24 cellular contexts compared by ENCODE assay signal in genomic region chr12:76318773-76319594, GRCh38. TPM values are rescaled to one million over a fixed set of nuclear protein-coding genes. Genes with fewer than 3 reads are reported as not detected.
DNase-seq lines count a peak whose midpoint lies in the region; ATAC-seq, FAIRE-seq and TF ChIP-seq lines count a peak whose summit lies in the region.
"Had no signal": no experiment of that assay in that cellular context is flagged by ENCODE, and none has a peak within 500 bp of the region (broad histone marks: within the 10 kb centered on the region; RNA-seq: fewer than 3 reads in every experiment).

No MANE protein-coding gene starts in this region.

- TF ChIP-seq POLR2A in HepG2 (IDR thresholded peaks at IDR 0.05; ENCODE audit: insufficient read depth in 1 of 2, low read depth in 2 of 2, low read length in 2 of 2): no peak
- TF ChIP-seq POLR2A in right lobe of liver (IDR thresholded peaks at IDR 0.05): no peak

- ATAC-seq in HepG2: no peak; the same call in 2 of the 3 replicates
- no peak for ATAC-seq in right lobe of liver
- ATAC-seq: CD8-positive, alpha-beta T cell; left lobe of liver; sciatic nerve had no signal

- 44% methylated on average over 1 of the region's 1 CpG for WGBS in HepG2 (ENCODE audit: low lambda C conversion rate)
- 86% methylated on average over 1 of the region's 1 CpG for WGBS in right lobe of liver (ENCODE audit: insufficient coverage, low coverage, low lambda C conversion rate, missing lambda C conversion rate)
- WGBS in urinary bladder: 94% methylated on average over 1 of the region's 1 CpG

- H3K9ac ChIP-seq in HepG2 (ENCODE audit: insufficient read depth, low read depth, low read length): no peak overlapping the region
- H3K9ac ChIP-seq: KMS-11 had no signal

- no peaks in the 10 kb centered on the region for H4K20me1 ChIP-seq in HepG2 (ENCODE audit: insufficient read depth, low read length)
- no peaks in the 10 kb centered on the region for H4K20me1 ChIP-seq in PC-9 (ENCODE audit: insufficient read depth)

- H3K27ac ChIP-seq in HepG2 (ENCODE audit: extremely low read length, insufficient read depth, low read length) (no peak overlapping the region), right lobe of liver (no peak overlapping the region), PC-9 (no peak overlapping the region), urinary bladder (ENCODE audit: low read depth) (peak overlapping the region; percentile 10)
- H3K27ac ChIP-seq: HL-60, KMS-11 had no signal

- FAIRE-seq in HepG2 (lab: Jason Lieb, UNC): no peak
- FAIRE-seq: astrocyte, G401.6, GM19239 had no signal

- peak overlapping the region; percentile 45; the same call in 1 of the 2 replicates for H3K4me2 ChIP-seq in HepG2 (ENCODE audit: low read depth, low read length)
- H3K4me2 ChIP-seq in PC-9: peak overlapping the region; percentile 60
- H3K4me2 ChIP-seq: KMS-11 had no signal

- TF ChIP-seq EP300 in HepG2 (IDR thresholded peaks at IDR 0.05; ENCODE audit: low read depth in 2 of 2, low read length in 2 of 2): no peak
- TF ChIP-seq EP300 in HepG2 (CRISPR knock-in tag; IDR thresholded peaks at IDR 0.05; ENCODE audit: borderline replicate concordance): no peak

- H3K9me2 ChIP-seq in PC-9 (ENCODE audit: insufficient read depth): no peaks in the 10 kb centered on the region

- peaks cover 0 to 4% of the 10 kb centered on the region in 2 experiments; a peak in 1 of 5 replicates for H3K27me3 ChIP-seq in HepG2 (ENCODE audit: control insufficient read depth in 1 of 2, insufficient read depth in 2 of 2, low read length in 2 of 2)
- H3K27me3 ChIP-seq in right lobe of liver: no peaks in the 10 kb centered on the region
- H3K27me3 ChIP-seq in PC-9 (ENCODE audit: insufficient read depth, low read depth): no peaks in the 10 kb centered on the region

- H3K9me3 ChIP-seq in HepG2 (ENCODE audit: low read length): no peaks in the 10 kb centered on the region
- no peaks in the 10 kb centered on the region for H3K9me3 ChIP-seq in right lobe of liver
- no peaks in the 10 kb centered on the region; the same call in 1 of the 2 replicates for H3K9me3 ChIP-seq in PC-9 (ENCODE audit: insufficient read depth, low read depth)

- POLR2A ChIA-PET in HepG2 (lab: Yijun Ruan, JAX): no interaction called here
- POLR2A ChIA-PET in PC-9 (lab: Charles Lee; ENCODE audit: unreplicated experiment): no interaction called here

- TF ChIP-seq CTCF in HepG2 (CRISPR knock-in tag; IDR thresholded peaks at IDR 0.05): no peak
- no peak for TF ChIP-seq CTCF in right lobe of liver (IDR thresholded peaks at IDR 0.05)
- no peak for TF ChIP-seq CTCF in PC-9 (conservative IDR thresholded peaks at IDR 0.05)

- H3K36me3 ChIP-seq in HepG2 (replicated peaks in 1 of 2; ENCODE audit: control insufficient read depth in 1 of 2, insufficient read depth in 2 of 2, low read length in 2 of 2) (no peaks in the 10 kb centered on the region), right lobe of liver (no peaks in the 10 kb centered on the region), PC-9 (ENCODE audit: low read depth) (no peaks in the 10 kb centered on the region), urinary bladder (ENCODE audit: insufficient read depth) (no peaks in the 10 kb centered on the region)

- no TSS peak for BruUV-seq in HepG2 (replicated peaks; lab: Mats Ljungman, UMichigan)
- no TSS peak for BruUV-seq in PC-9 (replicated peaks; lab: Mats Ljungman, UMichigan)

- no peaks in the 10 kb centered on the region for H3K4me1 ChIP-seq in HepG2 (ENCODE audit: insufficient read depth, low read length)
- no peaks in the 10 kb centered on the region for H3K4me1 ChIP-seq in right lobe of liver
- no peaks in the 10 kb centered on the region for H3K4me1 ChIP-seq in PC-9 (replicated peaks; ENCODE audit: insufficient read depth)
- H3K4me1 ChIP-seq in urinary bladder (ENCODE audit: insufficient read depth): no peaks in the 10 kb centered on the region

- no peak for TF ChIP-seq RAD21 in HepG2 (CRISPR knock-in tag; IDR thresholded peaks at IDR 0.05)

- H3K79me2 ChIP-seq in HepG2 (ENCODE audit: insufficient read depth, low read length) (no peaks in the 10 kb centered on the region), PC-9 (ENCODE audit: low read depth) (no peaks in the 10 kb centered on the region)

- intact Hi-C loops in HepG2 (cut with micrococcal nuclease; ENCODE audit: unreplicated experiment) (no loop called here), right lobe of liver (cut with DNase I) (no loop called here), PC-9 (cut with micrococcal nuclease; ENCODE audit: unreplicated experiment) (no loop called here)

- H3F3A ChIP-seq in PC-9 (ENCODE audit: insufficient read depth, low read depth): no peaks in the 10 kb centered on the region

- H3K4me3 ChIP-seq in HepG2 (replicated peaks in 1 of 3; ENCODE audit: insufficient read depth in 1 of 3, low read depth in 2 of 3, low read length in 3 of 3) (no peak overlapping the region), right lobe of liver (no peak overlapping the region), PC-9 (peak overlapping the region; percentile 53), urinary bladder (ENCODE audit: low read depth, low read length) (no peak overlapping the region)

- in situ Hi-C loops in HepG2 (cut with HindIII; ENCODE audit: extremely low pct_ligation_motif_present, low pct_unique_long_range_greater_than_20kb): no loop called here

- CTCF ChIA-PET in HepG2 (lab: Yijun Ruan, JAX; ENCODE audit: low intra/inter-chr PET ratio, low total read pairs): no interaction called here
- CTCF ChIA-PET in PC-9 (lab: Charles Lee): interaction anchor here (0.8 kb wide), 1 partner anchor 160 kb away, joined by 3 read pairs; no protein-coding TSS in a partner anchor

- no peak overlapping the region for H2AFZ ChIP-seq in HepG2 (ENCODE audit: low read length)
- peak overlapping the region; percentile 86; the same call in 1 of the 2 replicates for H2AFZ ChIP-seq in PC-9

- DNase-seq in HepG2 (ENCODE audit: low spot score) (no peak), right lobe of liver (no peak), PC-9 (no peak), islet precursor cell (peak; percentile 29), NCI-H1105 treated with DMSO at 0.1 percent for 48 hours (lab: John Stamatoyannopoulos, UW) (no peak), ureter (ENCODE audit: low spot score) (no peak)
- no peak for DNase-seq in activated CD4-positive, alpha-beta T cell treated with anti-CD3 and anti-CD28 coated beads for 48 hours
- DNase-seq: activated CD4-positive, alpha-beta memory T cell treated with anti-CD3 and anti-CD28 coated beads for 36 hours; activated naive CD4-positive, alpha-beta T cell treated with anti-CD3 and anti-CD28 coated beads, Interleukin-2, amount 50 U/mL, for 16 hours; activated T-cell treated with anti-CD3 and anti-CD28 coated beads, Interleukin-2, amount 50 U/mL, for 24 hours; CD8-positive, alpha-beta T cell; H7; NCI-H1092; nucleus accumbens; stimulated activated naive CD4-positive, alpha-beta T cell treated with Interleukin-2 at 50 U/mL for 16 hours; SW 1271 had no signal

TF ChIP-seq in HepG2, 621 proteins besides CTCF, POLR2A, EP300 and RAD21 (continues in another document):
- no peak for TF ChIP-seq CEBPZ (IDR thresholded peaks at IDR 0.05; ENCODE audit: low read length)

RNA-seq across cellular contexts. Expression of gene BBS10, which starts 29.2 kb away (rescaled TPM):
- total RNA-seq in HepG2 (2016; rRNA removed; fragmentation: Illumina TruSeq; extraction: Trizol) (7.4 and 11.5 TPM in 2 replicates), right lobe of liver (1 to 10 TPM; 3.6 to 6.2 (median 5.3) TPM), PC-9 (2021) (5.5 and 8.4 TPM in 2 replicates), urinary bladder (32.8 TPM), ureter (9.1 TPM)
- total RNA-seq in HepG2 (2016; cell fraction: cytosol; rRNA removed; fragmentation: Illumina TruSeq; extraction: Trizol; ENCODE audit: low read depth): 0.79 and 0.91 TPM in 2 replicates
- total RNA-seq in HepG2 (2016; cell fraction: insoluble cytoplasmic fraction; rRNA removed; fragmentation: Illumina TruSeq; extraction: Trizol): 8.2 and 11.6 TPM in 2 replicates
- 3.6 and 4.9 TPM in 2 replicates for total RNA-seq in HepG2 (2016; cell fraction: membrane; rRNA removed; fragmentation: Illumina TruSeq; extraction: Trizol)
- 6.6 and 8.6 TPM in 2 replicates for total RNA-seq in HepG2 (2016; cell fraction: nucleus; rRNA removed; fragmentation: Illumina TruSeq; extraction: Trizol)
- polyA plus RNA-seq in HepG2 (2011; rRNA removed) (4.5 and 4.9 TPM in 2 replicates), urinary bladder (9.1 TPM)
- 1.6 and 3.0 TPM in 2 replicates for polyA plus RNA-seq in HepG2 (2011; cell fraction: cytosol; rRNA removed)
- polyA plus RNA-seq in HepG2 (2011; cell fraction: nucleus; rRNA removed): 1.5 and 2.6 TPM in 2 replicates
- polyA plus RNA-seq in HepG2 (2012): 5.6 and 5.8 TPM in 2 replicates
- polyA plus RNA-seq in HepG2 (2016; cell fraction: cytosol; fragmentation: Illumina TruSeq; extraction: Trizol; ENCODE audit: low read depth): 0.46 and 0.57 TPM in 2 replicates
- 9.0 and 11.2 TPM in 2 replicates for polyA plus RNA-seq in HepG2 (2016; cell fraction: insoluble cytoplasmic fraction; fragmentation: Illumina TruSeq; extraction: Trizol; ENCODE audit: low read depth)
- 1.5 and 2.4 TPM in 2 replicates for polyA plus RNA-seq in HepG2 (2016; cell fraction: membrane; fragmentation: Illumina TruSeq; extraction: Trizol; ENCODE audit: low read depth)
- polyA plus RNA-seq in HepG2 (2016; cell fraction: nucleus; fragmentation: Illumina TruSeq; extraction: Trizol; ENCODE audit: insufficient read depth, low read depth): 9.2 and 9.4 TPM in 2 replicates
- 1.4 and 2.2 TPM in 2 replicates for polyA minus RNA-seq in HepG2 (2011; rRNA and poly(A)+ RNA removed; ENCODE audit: low replicate concordance)
- polyA minus RNA-seq in HepG2 (2011; cell fraction: cytosol; rRNA and poly(A)+ RNA removed): 4.0 and 5.0 TPM in 2 replicates
- polyA minus RNA-seq in HepG2 (2011; cell fraction: nucleus; rRNA and poly(A)+ RNA removed): 7.1 and 8.7 TPM in 2 replicates
